In genomic region chr13:19056355-19056880, GRCh38 we compare ENCODE assay signal across 6 cellular contexts.
"Had no signal": no experiment of that assay in that cellular context is flagged by ENCODE, and none has a peak within 500 bp of the region (broad histone marks: within the 10 kb centered on the region; RNA-seq: fewer than 3 reads in every experiment).

No MANE protein-coding gene starts in this region.

- H3K4me2 ChIP-seq: GM23338 had no signal

- H3K27ac ChIP-seq: HL-60 had no signal

- DNase-seq: H9, HCEC 1CT had no signal

- ATAC-seq: GM23338, HepG2, K562 had no signal

- H2AFZ ChIP-seq: GM23338 had no signal

- H3K4me3 ChIP-seq: GM23338, K562 had no signal
